16 cellular contexts compared by ENCODE assay signal in the genomic region with DNA sequence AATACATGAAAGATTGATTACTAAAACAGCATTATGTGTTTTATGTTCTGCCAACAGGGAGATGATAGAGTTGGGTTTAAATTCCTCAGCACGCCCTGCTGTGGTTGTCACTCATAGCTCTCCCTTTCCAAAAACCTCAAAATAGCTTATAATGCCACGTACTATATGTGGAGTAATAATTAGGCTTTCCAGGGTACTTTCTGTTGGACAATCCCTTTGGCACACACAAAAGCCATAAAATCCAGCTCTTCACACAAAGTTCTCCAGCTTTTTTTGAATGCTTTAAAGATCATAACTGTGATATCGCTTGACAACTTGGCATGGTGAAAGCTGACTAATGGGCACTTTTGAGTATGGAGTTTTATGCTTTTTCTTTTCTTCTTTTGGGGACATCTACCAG.
A peak's percentile ranks its signal among the peaks of the same experiment; 100 is the strongest.
DNase-seq lines count a peak whose midpoint lies in the region; ATAC-seq, FAIRE-seq and TF ChIP-seq lines count a peak whose summit lies in the region.
"Had no signal": no experiment of that assay in that cellular context is flagged by ENCODE, and none has a peak within 500 bp of the region (broad histone marks: within the 10 kb centered on the region; RNA-seq: fewer than 3 reads in every experiment).

No MANE protein-coding gene starts in this region.

- no peaks in the 10 kb centered on the region for H3K9me3 ChIP-seq in PC-3 (ENCODE audit: low read length)
- H3K9me3 ChIP-seq in pancreas, result no peaks in the 10 kb centered on the region

- intact Hi-C loops in PC-3 (cut with micrococcal nuclease), result loop anchor here (2.0 kb wide), 1 partner anchor 219 kb away; no protein-coding TSS in a partner anchor
- intact Hi-C loops in pancreas (cut with DNase I), result no loop called here

- 40 to 59% methylated on average over 3 of the region's 3 CpGs for WGBS in pancreas, 2 donors

- peak; percentile 48 for DNase-seq in GM03348 (ENCODE audit: low spot score)
- peak; percentile 44 for DNase-seq in PC-3
- DNase-seq in fibroblast of peridontal ligament (ENCODE audit: extremely low read depth), result peak; percentile 59
- peak; percentile 45 for DNase-seq in skeletal muscle cell (ENCODE audit: low read depth)
- no peak for DNase-seq in pancreas
- DNase-seq in globus pallidus (ENCODE audit: low spot score), result no peak
- no peak for DNase-seq in effector CD8-positive, alpha-beta T cell (lab: John Stamatoyannopoulos, UW)
- DNase-seq: activated CD4-positive, alpha-beta T cell treated with anti-CD3 and anti-CD28 coated beads, Interleukin-2, amount 10 ng/mL, durations not matched to agents 7 days and 5 days; activated naive CD8-positive, alpha-beta T cell treated with anti-CD3 and anti-CD28 coated beads for 36 hours; activated T-cell treated with anti-CD3 and anti-CD28 coated beads, Interleukin-2, amount 50 U/mL, for 1 hour; DMS 273 treated with DMSO at 0.1 percent for 48 hours; NCI-H2081; nucleus accumbens; stimulated activated CD4-positive, alpha-beta T cell treated with anti-CD3 and anti-CD28 coated beads, Interleukin-12 subunit alpha, Interleukin-12 subunit beta, amount 100 ng/mL, for 4 hours had no signal

- no peaks in the 10 kb centered on the region for H3K9me2 ChIP-seq in PC-3 (replicated peaks; ENCODE audit: low read length)

- no peaks in the 10 kb centered on the region for H3F3A ChIP-seq in PC-3 (ENCODE audit: low read length, unreplicated experiment)

- POLR2A ChIA-PET in PC-3 (lab: Charles Lee; ENCODE audit: unreplicated experiment), result no interaction called here

- H3K27ac ChIP-seq in PC-3 (ENCODE audit: low read length) (no peak overlapping the region), pancreas (no peak overlapping the region)
- H3K27ac ChIP-seq: RWPE1 had no signal

- TF ChIP-seq CTCF in PC-3 (conservative IDR thresholded peaks at IDR 0.05; ENCODE audit: low read depth, low read length), result no peak
- TF ChIP-seq CTCF in pancreas (IDR thresholded peaks at IDR 0.05), result no peak

- H3K4me3 ChIP-seq in PC-3 (ENCODE audit: low read length) (no peak overlapping the region), skeletal muscle cell (ENCODE audit: low read depth, low read length) (no peak overlapping the region), pancreas (no peak overlapping the region)

- H3K4me1 ChIP-seq in PC-3 (ENCODE audit: insufficient read depth, low read length) (peaks cover 5% of the 10 kb centered on the region; the same call in 1 of the 2 replicates), pancreas (no peaks in the 10 kb centered on the region)

- peak overlapping the region; percentile 39 for H3K4me2 ChIP-seq in PC-3 (ENCODE audit: low read length)

- no peaks in the 10 kb centered on the region for H3K79me2 ChIP-seq in PC-3 (ENCODE audit: low read length)

- BruUV-seq in PC-3 (replicated peaks; lab: Mats Ljungman, UMichigan), result no TSS peak

- H3K27me3 ChIP-seq in PC-3 (ENCODE audit: low read length) (no peaks in the 10 kb centered on the region), pancreas (no peaks in the 10 kb centered on the region)

- ATAC-seq in PC-3, result peak; percentile 58
- ATAC-seq in pancreas, result no peak
- ATAC-seq in GM21447 (IDR thresholded peaks at IDR 0.05; ENCODE audit: unreplicated experiment), result no peak

- FAIRE-seq in pancreas (lab: Jason Lieb, UNC), result no peak

- no peaks in the 10 kb centered on the region for H3K36me3 ChIP-seq in PC-3 (ENCODE audit: low read depth, low read length)
- no peaks in the 10 kb centered on the region for H3K36me3 ChIP-seq in pancreas

- 0 out of 2 replicates have a peak overlapping the region, but pooled peaks have one; percentile 12 for H2AFZ ChIP-seq in PC-3 (ENCODE audit: low read length)

- no peak overlapping the region for H3K9ac ChIP-seq in PC-3 (ENCODE audit: low read length)

- H4K20me1 ChIP-seq in PC-3 (ENCODE audit: low read length), result no peaks in the 10 kb centered on the region

- CTCF ChIA-PET in PC-3 (lab: Charles Lee), result interaction anchor here (0.6 to 1.4 kb wide), 3 partner anchors 220 to 383 kb away, joined by 3 to 5 read pairs (median 3); no protein-coding TSS in a partner anchor

Comparison
In these comparisons a context has a peak if more than half of its experiments do, and no peak if none do; other contexts are left out.
1. DNase-seq: peak in GM03348 (single experiment), PC-3 (single experiment), fibroblast of peridontal ligament (single experiment) and skeletal muscle cell (single experiment); none in pancreas (0 of 6), globus pallidus (single experiment) and effector CD8-positive, alpha-beta T cell (single experiment).